ENCODE assay signal across 1 cellular context in the genomic region with DNA sequence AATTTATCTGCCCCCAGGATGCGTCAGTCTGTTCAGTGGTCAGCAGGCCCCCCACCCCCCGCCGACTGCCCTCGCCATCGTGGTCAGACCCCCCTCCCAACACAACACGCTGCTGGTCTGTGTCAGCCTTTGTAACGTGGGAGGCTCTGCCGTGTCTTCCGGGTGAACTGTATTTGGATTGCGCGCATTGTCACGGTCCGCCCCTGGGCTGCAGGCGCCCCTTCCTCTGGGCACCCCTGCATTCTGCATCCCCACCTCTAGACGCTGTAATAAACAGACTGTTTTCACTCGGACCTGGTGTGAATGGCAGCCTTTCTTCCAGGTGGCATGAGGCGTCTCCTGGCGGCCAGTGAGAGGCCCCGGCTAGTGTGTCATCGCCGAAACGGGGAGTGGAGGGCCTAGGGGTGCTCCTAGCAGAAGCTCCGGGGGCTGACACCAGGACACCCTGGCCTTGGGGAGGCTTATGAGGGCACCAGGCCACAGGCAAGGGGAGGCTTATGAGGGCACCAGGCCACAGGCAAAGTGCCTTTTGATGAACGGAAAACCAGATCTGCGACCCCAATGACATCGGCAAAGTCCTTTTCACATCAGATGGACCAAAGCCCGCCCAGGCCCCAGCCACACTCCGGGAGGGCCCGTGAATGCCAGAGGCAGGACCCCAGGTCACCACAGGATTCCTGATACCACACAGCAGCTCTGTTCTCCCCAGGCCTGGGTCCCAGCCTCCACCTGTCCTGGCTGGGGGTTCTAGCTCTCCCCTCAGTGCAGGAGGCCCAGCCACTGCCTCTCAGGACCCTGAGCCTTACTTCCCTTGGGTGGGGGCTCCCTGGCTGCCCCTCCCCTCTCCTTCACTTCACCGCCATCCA.
TF ChIP-seq lines count a peak whose summit lies in the region.

No MANE protein-coding gene starts in this region.

TF ChIP-seq in HCT116, 20 proteins besides CTCF, POLR2A, EP300 and RAD21:
- TF ChIP-seq TCF7L2 (IDR thresholded peaks at IDR 0.05; ENCODE audit: borderline replicate concordance, extremely low read depth, insufficient read depth, insufficient read length): no peak
- 0 out of 2 replicates have a peak, but pooled peaks have one; percentile 2 for TF ChIP-seq POLR2AphosphoS5 (IDR thresholded peaks at IDR 0.05; ENCODE audit: low read depth, low read length)
- TF ChIP-seq, protein P1, sequence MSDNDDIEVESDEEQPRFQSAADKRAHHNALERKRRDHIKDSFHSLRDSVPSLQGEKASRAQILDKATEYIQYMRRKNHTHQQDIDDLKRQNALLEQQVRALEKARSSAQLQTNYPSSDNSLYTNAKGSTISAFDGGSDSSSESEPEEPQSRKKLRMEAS (IDR thresholded peaks at IDR 0.05): peak; percentile 21; the same call in 1 of the 2 replicates
